Comparison of ENCODE assay signal across 10 cellular contexts in the genomic region with DNA sequence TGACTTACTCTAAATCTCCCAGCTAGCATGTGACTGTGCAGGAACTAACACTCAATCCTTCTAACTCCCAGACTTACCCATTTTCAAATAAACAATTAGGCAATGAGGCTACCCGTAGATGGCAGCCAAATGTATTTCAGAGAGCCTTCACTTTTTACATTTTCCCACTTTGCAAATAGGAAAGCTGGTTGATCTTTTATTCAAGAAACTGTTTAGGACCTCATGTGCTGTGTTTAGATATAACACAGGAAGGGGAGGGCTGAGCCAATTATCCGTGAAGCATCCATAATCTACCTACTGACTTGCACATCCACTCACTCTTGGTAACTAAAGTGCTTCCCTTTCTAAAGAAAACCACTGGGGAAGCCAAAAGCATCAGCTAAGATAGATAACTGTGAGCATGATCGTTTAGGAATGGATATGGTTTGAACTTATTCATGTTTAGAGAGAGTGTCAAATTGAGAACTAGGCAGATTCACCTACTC. TPM values are rescaled to one million over a fixed set of nuclear protein-coding genes. Genes with fewer than 3 reads are reported as not detected.
DNase-seq lines count a peak whose midpoint lies in the region; ATAC-seq and TF ChIP-seq lines count a peak whose summit lies in the region.
"Had no signal": no experiment of that assay in that cellular context is flagged by ENCODE, and none has a peak within 500 bp of the region (broad histone marks: within the 10 kb centered on the region; RNA-seq: fewer than 3 reads in every experiment).

No MANE protein-coding gene starts in this region.

- H3K9ac ChIP-seq in skeletal muscle satellite cell (ENCODE audit: low read depth, low read length), result peak overlapping the region; percentile 21

- H3K27ac ChIP-seq in SJSA1, result peak overlapping the region; percentile 93
- peak overlapping the region; percentile 56 to 76 (median 65) for H3K27ac ChIP-seq in esophagus muscularis mucosa (replicated peaks in 1 of 4)
- H3K27ac ChIP-seq: 22Rv1, spleen had no signal

- DNase-seq in DMS 273 (lab: John Stamatoyannopoulos, UW; ENCODE audit: unreplicated experiment) (peak; percentile 7), DMS 273 treated with DMSO at 0.1 percent for 48 hours (lab: John Stamatoyannopoulos, UW) (no peak), SJSA1 (ENCODE audit: low read depth in 1 of 2, low spot score in 2 of 2) (peak in 1 of 2 experiments; percentile 31), esophagus muscularis mucosa (ENCODE audit: extremely low spot score) (no peak), foreskin melanocyte (no peak)
- DNase-seq: spleen had no signal

- 35% methylated on average over 3 of the region's 3 CpGs for WGBS in esophagus muscularis mucosa

- TF ChIP-seq POLR2A in esophagus muscularis mucosa (IDR thresholded peaks at IDR 0.05; ENCODE audit: low read depth), result no peak

- intact Hi-C loops in esophagus muscularis mucosa (cut with DNase I), result no loop called here

- H3K4me3 ChIP-seq in SJSA1 (no peak overlapping the region), esophagus muscularis mucosa (no peak overlapping the region), skeletal muscle satellite cell (ENCODE audit: low read length) (no peak overlapping the region)
- H3K4me3 ChIP-seq: spleen had no signal

- H3K4me2 ChIP-seq in skeletal muscle satellite cell (ENCODE audit: low read length), result no peak overlapping the region

- no peak for ATAC-seq in GM18861 (IDR thresholded peaks at IDR 0.05; ENCODE audit: unreplicated experiment)
- no peak for ATAC-seq in HG02759 (IDR thresholded peaks at IDR 0.05; ENCODE audit: unreplicated experiment)

- H3K4me1 ChIP-seq in SJSA1 (replicated peaks) (peaks cover 67% of the 10 kb centered on the region), esophagus muscularis mucosa (peaks cover 77 to 96% (median 81%) of the 10 kb centered on the region in 4 donors), skeletal muscle satellite cell (ENCODE audit: control insufficient read depth, insufficient read depth, low read length) (peaks cover 67% of the 10 kb centered on the region)

- H3K27me3 ChIP-seq in SJSA1 (replicated peaks), result no peaks in the 10 kb centered on the region
- no peaks in the 10 kb centered on the region for H3K27me3 ChIP-seq in esophagus muscularis mucosa
- no peaks in the 10 kb centered on the region for H3K27me3 ChIP-seq in skeletal muscle satellite cell (ENCODE audit: control insufficient read depth, insufficient read depth, low read length)
- H3K27me3 ChIP-seq: spleen had no signal

- no peak for TF ChIP-seq EP300 in esophagus muscularis mucosa (IDR thresholded peaks at IDR 0.05)

- H3K36me3 ChIP-seq in SJSA1 (no peaks in the 10 kb centered on the region), esophagus muscularis mucosa (no peaks in the 10 kb centered on the region), skeletal muscle satellite cell (ENCODE audit: insufficient read depth, low read length) (no peaks in the 10 kb centered on the region)

- TF ChIP-seq CTCF in esophagus muscularis mucosa (IDR thresholded peaks at IDR 0.05), result no peak

- H3K9me3 ChIP-seq in SJSA1 (replicated peaks), result no peaks in the 10 kb centered on the region
- H3K9me3 ChIP-seq in esophagus muscularis mucosa, result no peaks in the 10 kb centered on the region
- H3K9me3 ChIP-seq in skeletal muscle satellite cell (replicated peaks; ENCODE audit: low read length), result no peaks in the 10 kb centered on the region
- H3K9me3 ChIP-seq: spleen had no signal

RNA-seq across cellular contexts. Expression of a gene that starts 33.4 kb away (rescaled TPM):
- total RNA-seq in SJSA1 (2014; rRNA removed; shearing (Covaris generic)), result 37.8 and 62.8 TPM in 2 replicates
- total RNA-seq in esophagus muscularis mucosa, result 100 to 1,000 TPM in 2 of 4 donors, 10 to 100 TPM in 2; 92.8 to 132 (median 101) TPM
- 28.6 and 29.7 TPM in 2 replicates for total RNA-seq in skeletal muscle satellite cell (2012; rRNA removed)
